Comparison of ENCODE assay signal across 17 cellular contexts in genomic region chr1:37031871-37032270, GRCh38.
"Had no signal": no experiment of that assay in that cellular context is flagged by ENCODE, and none has a peak within 500 bp of the region (broad histone marks: within the 10 kb centered on the region; RNA-seq: fewer than 3 reads in every experiment).

No MANE protein-coding gene starts in this region.

- H3K27ac Mint-ChIP-seq: activated B cell treated with CpG ODN at 0.5 μM for 24 hours; activated CD4-positive, alpha-beta memory T cell treated with anti-CD3 and anti-CD28 coated beads, Interleukin-2, amount 10 ng/mL, durations not matched to agents 7 days and 5 days; activated naive CD4-positive, alpha-beta T cell treated with anti-CD3 and anti-CD28 coated beads for 36 hours; activated naive CD8-positive, alpha-beta T cell treated with anti-CD3 and anti-CD28 coated beads, Interleukin-2, amount 50 U/mL, for 24 hours; memory B cell; stimulated activated effector memory CD8-positive, alpha-beta T cell treated with anti-CD3 and anti-CD28 coated beads, Interleukin-12 subunit alpha, Interleukin-12 subunit beta, amount 100 ng/mL, for 72 hours had no signal

- H3K27ac ChIP-seq: ascending aorta, breast epithelium, esophagus muscularis mucosa, sigmoid colon, stomach, vagina had no signal

- ATAC-seq: activated naive CD8-positive, alpha-beta T cell treated with anti-CD3 and anti-CD28 coated beads, Interleukin-2, amount 50 U/mL, for 24 hours; stimulated activated effector memory CD8-positive, alpha-beta T cell treated with anti-CD3 and anti-CD28 coated beads, Interleukin-12 subunit alpha, Interleukin-12 subunit beta, amount 100 ng/mL, for 72 hours had no signal

- H3K4me3 ChIP-seq: ascending aorta, vagina had no signal

- H3K9me3 Mint-ChIP-seq: activated B cell treated with CpG ODN at 0.5 μM for 24 hours; activated CD4-positive, alpha-beta memory T cell treated with anti-CD3 and anti-CD28 coated beads, Interleukin-2, amount 10 ng/mL, durations not matched to agents 7 days and 5 days; activated naive CD4-positive, alpha-beta T cell treated with anti-CD3 and anti-CD28 coated beads for 36 hours; activated naive CD8-positive, alpha-beta T cell treated with anti-CD3 and anti-CD28 coated beads, Interleukin-2, amount 50 U/mL, for 24 hours; memory B cell; stimulated activated effector memory CD8-positive, alpha-beta T cell treated with anti-CD3 and anti-CD28 coated beads, Interleukin-12 subunit alpha, Interleukin-12 subunit beta, amount 100 ng/mL, for 72 hours had no signal

- H3K27me3 ChIP-seq: vagina had no signal

- DNase-seq: activated B cell treated with CpG ODN at 0.5 μM for 24 hours; activated CD4-positive, alpha-beta memory T cell treated with anti-CD3 and anti-CD28 coated beads, Interleukin-2, amount 10 ng/mL, durations not matched to agents 7 days and 5 days; activated CD4-positive, alpha-beta T cell treated with anti-CD3 and anti-CD28 coated beads for 48 hours; activated naive CD4-positive, alpha-beta T cell treated with anti-CD3 and anti-CD28 coated beads for 36 hours; activated naive CD8-positive, alpha-beta T cell treated with anti-CD3 and anti-CD28 coated beads, Interleukin-2, amount 50 U/mL, for 24 hours; activated T-cell treated with anti-CD3 and anti-CD28 coated beads, Interleukin-2, amount 50 U/mL, for 1 hour; effector CD8-positive, alpha-beta T cell; sigmoid colon; stimulated activated CD4-positive, alpha-beta T cell treated with anti-CD3 and anti-CD28 coated beads, Interleukin-4, amount 100 ng/mL, for 24 hours; stomach; trophoblast cell had no signal

- H3K36me3 Mint-ChIP-seq: memory B cell; stimulated activated effector memory CD8-positive, alpha-beta T cell treated with anti-CD3 and anti-CD28 coated beads, Interleukin-12 subunit alpha, Interleukin-12 subunit beta, amount 100 ng/mL, for 72 hours had no signal

- H3K9me3 ChIP-seq: ascending aorta, breast epithelium, esophagus muscularis mucosa, sigmoid colon, stomach, vagina had no signal

- H3K4me3 Mint-ChIP-seq: activated B cell treated with CpG ODN at 0.5 μM for 24 hours; activated CD4-positive, alpha-beta memory T cell treated with anti-CD3 and anti-CD28 coated beads, Interleukin-2, amount 10 ng/mL, durations not matched to agents 7 days and 5 days; activated naive CD4-positive, alpha-beta T cell treated with anti-CD3 and anti-CD28 coated beads for 36 hours; activated naive CD8-positive, alpha-beta T cell treated with anti-CD3 and anti-CD28 coated beads, Interleukin-2, amount 50 U/mL, for 24 hours; stimulated activated effector memory CD8-positive, alpha-beta T cell treated with anti-CD3 and anti-CD28 coated beads, Interleukin-12 subunit alpha, Interleukin-12 subunit beta, amount 100 ng/mL, for 72 hours had no signal

- H3K4me1 Mint-ChIP-seq: activated CD4-positive, alpha-beta memory T cell treated with anti-CD3 and anti-CD28 coated beads, Interleukin-2, amount 10 ng/mL, durations not matched to agents 7 days and 5 days had no signal

- H3K36me3 ChIP-seq: ascending aorta, breast epithelium, esophagus muscularis mucosa, sigmoid colon, stomach, vagina had no signal
